ENCODE assay signal across 13 cellular contexts in genomic region chr13:97245011-97245410, GRCh38. TPM values are rescaled to one million over a fixed set of nuclear protein-coding genes. Genes with fewer than 3 reads are reported as not detected.
DNase-seq lines count a peak whose midpoint lies in the region; ATAC-seq and TF ChIP-seq lines count a peak whose summit lies in the region.
"Had no signal": no experiment of that assay in that cellular context is flagged by ENCODE, and none has a peak within 500 bp of the region (broad histone marks: within the 10 kb centered on the region; RNA-seq: fewer than 3 reads in every experiment).

No MANE protein-coding gene starts in this region.

- H3K9me3 ChIP-seq in right cardiac atrium (ENCODE audit: control insufficient read depth, low read length), result no peaks in the 10 kb centered on the region
- H3K9me3 ChIP-seq in lower lobe of right lung, result no peaks in the 10 kb centered on the region
- no peaks in the 10 kb centered on the region for H3K9me3 ChIP-seq in stomach

- ATAC-seq in right cardiac atrium (no peak), lower lobe of right lung (no peak), GM18498 (IDR thresholded peaks at IDR 0.05; ENCODE audit: unreplicated experiment) (no peak)
- ATAC-seq: CD8-positive, alpha-beta T cell; naive thymus-derived CD4-positive, alpha-beta T cell had no signal

- H3K27me3 ChIP-seq in right cardiac atrium (ENCODE audit: control insufficient read depth, insufficient read depth) (no peaks in the 10 kb centered on the region), lower lobe of right lung (ENCODE audit: low read depth) (no peaks in the 10 kb centered on the region), stomach (no peaks in the 10 kb centered on the region)

- no peak for TF ChIP-seq POLR2A in stomach (IDR thresholded peaks at IDR 0.05)

- no peak for TF ChIP-seq EP300 in stomach (IDR thresholded peaks at IDR 0.05)

- intact Hi-C loops in right cardiac atrium (cut with DNase I), result no loop called here
- intact Hi-C loops in cardiac septum (cut with DNase I), result no loop called here
- intact Hi-C loops in lower lobe of right lung (cut with DNase I), result no loop called here
- intact Hi-C loops in stomach (cut with DNase I; ENCODE audit: low total_unique reads), result no loop called here

- H3K36me3 ChIP-seq in lower lobe of right lung, result no peaks in the 10 kb centered on the region
- no peaks in the 10 kb centered on the region for H3K36me3 ChIP-seq in stomach

- peak overlapping the region; percentile 18 for H3K27ac ChIP-seq in right cardiac atrium (ENCODE audit: low read length)
- H3K27ac ChIP-seq in lower lobe of right lung, result peak overlapping the region; percentile 46
- peak overlapping the region; percentile 37 to 73 (median 56) for H3K27ac ChIP-seq in stomach

- H3K4me1 ChIP-seq in right cardiac atrium (ENCODE audit: control insufficient read depth, insufficient read depth, low read length) (peaks cover 21% of the 10 kb centered on the region), lower lobe of right lung (peaks cover 81% of the 10 kb centered on the region), stomach (peaks cover 56 to 100% (median 84%) of the 10 kb centered on the region in 4 donors)

- DNase-seq in right cardiac atrium, result no peak
- no peak for DNase-seq in cardiac septum (ENCODE audit: low spot score)
- no peak for DNase-seq in lower lobe of right lung
- DNase-seq in stomach, result no peak
- no peak for DNase-seq in cortex of kidney (lab: John Stamatoyannopoulos, UW)
- DNase-seq in kidney glomerular epithelial cell (lab: John Stamatoyannopoulos, UW), result no peak
- DNase-seq in LoVo (ENCODE audit: low spot score), result no peak
- DNase-seq: activated effector memory CD4-positive, alpha-beta T cell treated with anti-CD3 and anti-CD28 coated beads, Interleukin-2, amount 50 U/mL, for 16 hours; CD8-positive, alpha-beta T cell; naive thymus-derived CD4-positive, alpha-beta T cell; NCI-H2081 treated with DMSO at 0.1 percent for 48 hours; NCI-H510A treated with DMSO at 0.1 percent for 48 hours had no signal

- TF ChIP-seq CTCF in lower lobe of right lung (IDR thresholded peaks at IDR 0.05) (no peak), stomach (IDR thresholded peaks at IDR 0.05) (no peak)

- H3K4me3 ChIP-seq in right cardiac atrium (ENCODE audit: low read length), result no peak overlapping the region
- no peak overlapping the region for H3K4me3 ChIP-seq in lower lobe of right lung
- H3K4me3 ChIP-seq in stomach, result no peak overlapping the region

RNA-seq across cellular contexts. Expression of gene MBNL2, which starts 22.9 kb away (rescaled TPM):
- 10 to 100 TPM; 71.8 to 89.6 (median 76.2) TPM for total RNA-seq in right cardiac atrium
- 23.2 TPM for polyA plus RNA-seq in right cardiac atrium
- total RNA-seq in cardiac septum, result 67.6 TPM
- total RNA-seq in lower lobe of right lung, result 58.2 TPM
- 10 to 100 TPM; 23.9 to 74.5 (median 50.0) TPM for total RNA-seq in stomach
- 10 to 100 TPM in 2 of 3 donors, 1 to 10 TPM in 1; 8.3 to 17.6 (median 15.9) TPM for polyA plus RNA-seq in stomach
